In the genomic region with DNA sequence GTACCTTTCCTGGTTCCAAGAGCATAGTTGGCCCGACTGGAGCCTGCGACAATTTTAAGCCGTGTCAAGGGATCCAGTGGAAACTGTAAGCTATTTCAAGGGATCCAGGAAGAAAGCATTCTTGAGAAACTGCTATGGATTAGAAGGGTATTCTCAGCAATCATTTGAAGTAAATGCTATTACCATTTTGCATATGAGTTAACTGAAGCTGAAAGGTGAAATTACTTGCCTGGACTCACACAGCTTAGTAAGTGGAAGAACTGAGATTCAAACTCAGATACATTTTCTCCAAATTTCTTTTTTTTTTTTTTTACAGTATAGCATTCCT, we compare ENCODE assay signal across 1 cellular context.
TF ChIP-seq lines count a peak whose summit lies in the region.

No MANE protein-coding gene starts in this region.

TF ChIP-seq in IMR-90, 13 proteins besides CTCF, POLR2A, EP300 and RAD21:
- TF ChIP-seq, protein P1, sequence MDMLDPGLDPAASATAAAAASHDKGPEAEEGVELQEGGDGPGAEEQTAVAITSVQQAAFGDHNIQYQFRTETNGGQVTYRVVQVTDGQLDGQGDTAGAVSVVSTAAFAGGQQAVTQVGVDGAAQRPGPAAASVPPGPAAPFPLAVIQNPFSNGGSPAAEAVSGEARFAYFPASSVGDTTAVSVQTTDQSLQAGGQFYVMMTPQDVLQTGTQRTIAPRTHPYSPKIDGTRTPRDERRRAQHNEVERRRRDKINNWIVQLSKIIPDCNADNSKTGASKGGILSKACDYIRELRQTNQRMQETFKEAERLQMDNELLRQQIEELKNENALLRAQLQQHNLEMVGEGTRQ (IDR thresholded peaks at IDR 0.05; ENCODE audit: low read depth, low read length): no peak
- no peak for TF ChIP-seq MAZ (IDR thresholded peaks at IDR 0.05; ENCODE audit: borderline replicate concordance, low read depth, low read length)
